1 cellular context compared by ENCODE assay signal in genomic region chr22:20948450-20948849, GRCh38.
TF ChIP-seq lines count a peak whose summit lies in the region.

No MANE protein-coding gene starts in this region.

TF ChIP-seq in liver, 16 proteins besides CTCF, POLR2A, EP300 and RAD21:
- TF ChIP-seq, protein P1, sequence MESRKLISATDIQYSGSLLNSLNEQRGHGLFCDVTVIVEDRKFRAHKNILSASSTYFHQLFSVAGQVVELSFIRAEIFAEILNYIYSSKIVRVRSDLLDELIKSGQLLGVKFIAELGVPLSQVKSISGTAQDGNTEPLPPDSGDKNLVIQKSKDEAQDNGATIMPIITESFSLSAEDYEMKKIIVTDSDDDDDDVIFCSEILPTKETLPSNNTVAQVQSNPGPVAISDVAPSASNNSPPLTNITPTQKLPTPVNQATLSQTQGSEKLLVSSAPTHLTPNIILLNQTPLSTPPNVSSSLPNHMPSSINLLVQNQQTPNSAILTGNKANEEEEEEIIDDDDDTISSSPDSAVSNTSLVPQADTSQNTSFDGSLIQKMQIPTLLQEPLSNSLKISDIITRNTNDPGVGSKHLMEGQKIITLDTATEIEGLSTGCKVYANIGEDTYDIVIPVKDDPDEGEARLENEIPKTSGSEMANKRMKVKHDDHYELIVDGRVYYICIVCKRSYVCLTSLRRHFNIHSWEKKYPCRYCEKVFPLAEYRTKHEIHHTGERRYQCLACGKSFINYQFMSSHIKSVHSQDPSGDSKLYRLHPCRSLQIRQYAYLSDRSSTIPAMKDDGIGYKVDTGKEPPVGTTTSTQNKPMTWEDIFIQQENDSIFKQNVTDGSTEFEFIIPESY (IDR thresholded peaks at IDR 0.05) = no peak
- no peak for TF ChIP-seq FOXA2 (IDR thresholded peaks at IDR 0.05)
- no peak for TF ChIP-seq NR2F2 (IDR thresholded peaks at IDR 0.05)
- peak; percentile 72 for TF ChIP-seq HNF4G (IDR thresholded peaks at IDR 0.05)
- TF ChIP-seq RXRA (IDR thresholded peaks at IDR 0.05) = peak; percentile 45 to 50
- TF ChIP-seq JUND (IDR thresholded peaks at IDR 0.05) = peak in 1 of 2 donors; percentile 28
- TF ChIP-seq, protein P2, sequence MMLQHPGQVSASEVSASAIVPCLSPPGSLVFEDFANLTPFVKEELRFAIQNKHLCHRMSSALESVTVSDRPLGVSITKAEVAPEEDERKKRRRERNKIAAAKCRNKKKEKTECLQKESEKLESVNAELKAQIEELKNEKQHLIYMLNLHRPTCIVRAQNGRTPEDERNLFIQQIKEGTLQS (IDR thresholded peaks at IDR 0.05) = no peak
- no peak for TF ChIP-seq REST (IDR thresholded peaks at IDR 0.05)
- no peak for TF ChIP-seq FOXA1 (IDR thresholded peaks at IDR 0.05)
- no peak for TF ChIP-seq YY1 (IDR thresholded peaks at IDR 0.05)
- TF ChIP-seq EGR1 (IDR thresholded peaks at IDR 0.05; ENCODE audit: low read depth in 2 of 2) = no peak
- TF ChIP-seq SP1 (IDR thresholded peaks at IDR 0.05) = peak; percentile 75
- TF ChIP-seq, protein P3, sequence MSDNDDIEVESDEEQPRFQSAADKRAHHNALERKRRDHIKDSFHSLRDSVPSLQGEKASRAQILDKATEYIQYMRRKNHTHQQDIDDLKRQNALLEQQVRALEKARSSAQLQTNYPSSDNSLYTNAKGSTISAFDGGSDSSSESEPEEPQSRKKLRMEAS (IDR thresholded peaks at IDR 0.05) = no peak
- TF ChIP-seq HNF4A (conservative IDR thresholded peaks at IDR 0.05) = peak; percentile 89 to 92
